ENCODE assay signal across 8 cellular contexts in genomic region chr15:37101634-37102314, GRCh38. TPM values are rescaled to one million over a fixed set of nuclear protein-coding genes. Genes with fewer than 3 reads are reported as not detected.
A peak's percentile ranks its signal among the peaks of the same experiment; 100 is the strongest.
DNase-seq lines count a peak whose midpoint lies in the region; ATAC-seq and TF ChIP-seq lines count a peak whose summit lies in the region.

No MANE protein-coding gene starts in this region.

- H3K27me3 ChIP-seq in adrenal gland (no peaks in the 10 kb centered on the region), left ventricle myocardium inferior (ENCODE audit: low read depth) (peaks cover 54% of the 10 kb centered on the region)

- no peaks in the 10 kb centered on the region for H3K36me3 ChIP-seq in adrenal gland (replicated peaks in 1 of 2)
- H3K36me3 ChIP-seq in left ventricle myocardium inferior = no peaks in the 10 kb centered on the region

- DNase-seq in AG04449 (ENCODE audit: low read depth, low spot score) = no peak
- DNase-seq in NCI-H510A (lab: John Stamatoyannopoulos, UW) = peak; percentile 42
- peak; percentile 79 to 87 (median 86) for DNase-seq in adrenal gland
- peak; percentile 85 for DNase-seq in left ventricle myocardium inferior
- DNase-seq in pons (ENCODE audit: low spot score) = peak; percentile 65
- no peak for DNase-seq in stimulated activated CD4-positive, alpha-beta T cell treated with anti-CD3 and anti-CD28 coated beads, Interleukin-4, amount 100 ng/mL, for 24 hours

- H3K9me3 ChIP-seq in adrenal gland (replicated peaks in 1 of 3) (no peaks in the 10 kb centered on the region), left ventricle myocardium inferior (replicated peaks) (no peaks in the 10 kb centered on the region)

- intact Hi-C loops in adrenal gland (cut with DNase I) = loop anchor here in 1 of 2 donors (10.0 kb wide), 1 partner anchor 217 kb away; no protein-coding TSS in a partner anchor
- intact Hi-C loops in left ventricle myocardium inferior (cut with micrococcal nuclease) = no loop called here

- CTCF ChIA-PET in AG04449 (lab: Yijun Ruan, JAX) = interaction anchor here (0.6 to 1.0 kb wide), 6 partner anchors 32 to 225 kb away, joined by 3 to 6 read pairs (median 3); no protein-coding TSS in a partner anchor

- TF ChIP-seq CTCF in AG04449 (IDR thresholded peaks at IDR 0.05; ENCODE audit: insufficient read depth, low read length, missing control alignments) (peak; percentile 0), adrenal gland (IDR thresholded peaks at IDR 0.05) (no peak), left ventricle myocardium inferior (IDR thresholded peaks at IDR 0.05; ENCODE audit: borderline replicate concordance) (no peak)

- H3K27ac ChIP-seq in adrenal gland (peak overlapping the region; percentile 95 to 99 (median 98)), left ventricle myocardium inferior (replicated peaks) (peak overlapping the region; percentile 97)

- peak overlapping the region; percentile 93 for H3K4me3 ChIP-seq in AG04449 (ENCODE audit: low read depth, low read length)
- H3K4me3 ChIP-seq in adrenal gland = peak overlapping the region; percentile 44 to 81 (median 70)
- H3K4me3 ChIP-seq in left ventricle myocardium inferior = peak overlapping the region; percentile 76

- TF ChIP-seq POLR2A in GM15510 (IDR thresholded peaks at IDR 0.05; ENCODE audit: borderline replicate concordance, extremely low read depth, insufficient read length) (peak; percentile 22), adrenal gland (IDR thresholded peaks at IDR 0.05) (peak; percentile 41 to 79)

- H3K4me1 ChIP-seq in adrenal gland (replicated peaks in 1 of 2) (peaks cover 0 to 8% of the 10 kb centered on the region in 2 donors), left ventricle myocardium inferior (peaks cover 70% of the 10 kb centered on the region)

- WGBS in adrenal gland, 4 donors = 0 to 2% (median 1%) methylated on average over 16 to 46 of the region's 46 CpGs

- peak; percentile 45 for ATAC-seq in HG03039 (IDR thresholded peaks at IDR 0.05; ENCODE audit: unreplicated experiment)

- POLR2A ChIA-PET in AG04449 (lab: Yijun Ruan, JAX) = interaction anchor here (0.6 to 1.7 kb wide), 7 partner anchors 8 to 1556 kb away, joined by 3 to 6 read pairs (median 4); partner anchors contain the start of gene DPH6

RNA-seq across cellular contexts. Expression of gene MEIS2, which starts 1.4 kb away (rescaled TPM):
- total RNA-seq in adrenal gland = 100 to 1,000 TPM in 3 of 8 donors, 10 to 100 TPM in 5; 45.0 to 139 (median 76.1) TPM
- polyA plus RNA-seq in adrenal gland = 10 to 100 TPM; 36.2 to 75.3 (median 38.4) TPM
- 36.0 TPM for total RNA-seq in left ventricle myocardium inferior

Comparison
In these comparisons a context has a peak if more than half of its experiments do, and no peak if none do; other contexts are left out.
1. DNase-seq: peak in NCI-H510A (single experiment), adrenal gland (7 of 7), left ventricle myocardium inferior (single experiment) and pons (single experiment); none in AG04449 (single experiment) and stimulated activated CD4-positive, alpha-beta T cell treated with anti-CD3 and anti-CD28 coated beads, Interleukin-4, amount 100 ng/mL, for 24 hours (single experiment).
2. Peak in every context shown above with its lines, with median percentiles within 50 percentile points of each other: H3K4me3 ChIP-seq.